In the genomic region with DNA sequence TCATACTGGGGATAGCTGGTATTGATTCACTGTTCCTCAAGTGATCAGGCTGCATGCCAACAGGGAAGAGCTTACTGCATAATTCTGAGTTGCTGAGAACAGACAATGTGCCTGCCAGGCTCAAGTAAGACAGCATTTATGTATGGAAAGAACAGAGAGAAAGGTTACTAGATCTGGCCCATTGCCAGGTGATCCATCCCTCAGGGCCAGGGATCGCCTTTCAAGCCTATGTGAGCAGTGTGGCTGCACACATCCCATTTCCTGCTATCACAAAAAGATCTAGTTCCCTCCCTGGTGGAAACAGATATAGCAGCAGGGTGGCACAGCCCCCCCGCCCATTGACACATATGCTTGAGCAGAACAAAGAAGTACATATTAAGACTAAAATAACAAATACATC, we compare ENCODE assay signal across 13 cellular contexts.
DNase-seq lines count a peak whose midpoint lies in the region; ATAC-seq, FAIRE-seq and TF ChIP-seq lines count a peak whose summit lies in the region.
"Had no signal": no experiment of that assay in that cellular context is flagged by ENCODE, and none has a peak within 500 bp of the region (broad histone marks: within the 10 kb centered on the region; RNA-seq: fewer than 3 reads in every experiment).

No MANE protein-coding gene starts in this region.

- no peak for ATAC-seq in HG02973 (IDR thresholded peaks at IDR 0.05; ENCODE audit: unreplicated experiment)
- ATAC-seq: activated CD8-positive, alpha-beta memory T cell treated with anti-CD3 and anti-CD28 coated beads, Interleukin-2, amount 10 ng/mL, durations not matched to agents 7 days and 5 days; gastroesophageal sphincter had no signal

- in situ Hi-C loops in G401 (cut with HindIII; ENCODE audit: low sequenced_read_pairs) = no loop called here

- H3K27me3 ChIP-seq in bronchial epithelial cell (ENCODE audit: control insufficient read depth, insufficient read depth, low read length) = no peaks in the 10 kb centered on the region
- H3K27me3 ChIP-seq: BLaER1, gastroesophageal sphincter had no signal

- FAIRE-seq in HTR-8/SVneo (lab: Jason Lieb, UNC) = no peak
- FAIRE-seq in bronchial epithelial cell (lab: Jason Lieb, UNC) = no peak
- FAIRE-seq: TTC549 had no signal

- no peak overlapping the region for H3K4me3 ChIP-seq in bronchial epithelial cell (ENCODE audit: low read depth, low read length)
- H3K4me3 ChIP-seq: BLaER1, gastroesophageal sphincter had no signal

- TF ChIP-seq CTCF in bronchial epithelial cell (IDR thresholded peaks at IDR 0.05; ENCODE audit: insufficient read depth, low read length, severe bottlenecking) = no peak
- TF ChIP-seq CTCF in GM20000 (IDR thresholded peaks at IDR 0.05; ENCODE audit: extremely low read depth, missing control alignments) = no peak

- DNase-seq in COR-L47 (lab: John Stamatoyannopoulos, UW) (peak; percentile 79), HTR-8/SVneo (ENCODE audit: insufficient read length, low spot score) (peak; percentile 3), NCI-H510A treated with DMSO at 0.1 percent for 48 hours (lab: John Stamatoyannopoulos, UW) (peak; percentile 92), bronchial epithelial cell (ENCODE audit: low read depth) (peak; percentile 47), GM20000 (ENCODE audit: low spot score) (no peak), NCI-H128 (lab: John Stamatoyannopoulos, UW; ENCODE audit: unreplicated experiment) (no peak), G401 (ENCODE audit: low spot score) (no peak)
- DNase-seq: activated CD8-positive, alpha-beta memory T cell treated with anti-CD3 and anti-CD28 coated beads, Interleukin-2, amount 10 ng/mL, durations not matched to agents 7 days and 5 days; H7 had no signal

- no peaks in the 10 kb centered on the region for H3K36me3 ChIP-seq in bronchial epithelial cell (ENCODE audit: control insufficient read depth, insufficient read depth, low read length)
- H3K36me3 ChIP-seq: BLaER1, gastroesophageal sphincter had no signal

Comparison
In these comparisons a context has a peak if more than half of its experiments do, and no peak if none do; other contexts are left out.
1. DNase-seq: peak in COR-L47 (single experiment), HTR-8/SVneo (single experiment), NCI-H510A treated with DMSO at 0.1 percent for 48 hours (single experiment) and bronchial epithelial cell (single experiment); none in GM20000 (single experiment), NCI-H128 (single experiment) and G401 (single experiment).